Comparison of ENCODE assay signal across 7 cellular contexts in genomic region chr12:124911521-124911920, GRCh38. TPM values are rescaled to one million over a fixed set of nuclear protein-coding genes. Genes with fewer than 3 reads are reported as not detected.
A peak's percentile ranks its signal among the peaks of the same experiment; 100 is the strongest.
DNase-seq lines count a peak whose midpoint lies in the region; ATAC-seq and TF ChIP-seq lines count a peak whose summit lies in the region.
"Not testable (repeated sequence)": the region's sequence is repeated elsewhere in the genome, so short reads cannot be mapped to it uniquely, and the experiment has no call there.

No MANE protein-coding gene starts in this region.

- H3K4me1 ChIP-seq in ES-I3 (ENCODE audit: insufficient read depth, low read length), result not testable (repeated sequence)
- peaks cover 27% of the 10 kb centered on the region for H3K4me1 ChIP-seq in colonic mucosa
- peaks cover 10 to 57% (median 40%) of the 10 kb centered on the region in 12 donors for H3K4me1 ChIP-seq in heart left ventricle
- H3K4me1 ChIP-seq in skeletal muscle tissue (ENCODE audit: control insufficient read depth in 3 of 3, insufficient read depth in 3 of 3, low read length in 3 of 3), result peaks cover 27 to 38% (median 32%) of the 10 kb centered on the region in 3 donors

- 39 to 51% (median 47%) methylated on average over 6 of the region's 6 CpGs for WGBS in heart left ventricle, 4 donors

- peaks cover 42% of the 10 kb centered on the region for H3K36me3 Mint-ChIP-seq in activated naive CD4-positive, alpha-beta T cell treated with anti-CD3 and anti-CD28 coated beads, Interleukin-2, amount 10 ng/mL, durations not matched to agents 7 days and 5 days
- H3K36me3 Mint-ChIP-seq in naive B cell, result peaks cover 27 to 29% of the 10 kb centered on the region in 2 donors

- TF ChIP-seq CTCF in RWPE1 (conservative IDR thresholded peaks at IDR 0.05; ENCODE audit: low read depth); colonic mucosa (IDR thresholded peaks at IDR 0.05); heart left ventricle (IDR thresholded peaks at IDR 0.05): not testable (repeated sequence)

- DNase-seq in RWPE1 (ENCODE audit: low spot score); activated naive CD4-positive, alpha-beta T cell treated with anti-CD3 and anti-CD28 coated beads, Interleukin-2, amount 10 ng/mL, durations not matched to agents 7 days and 5 days; colonic mucosa; heart left ventricle; naive B cell: not testable (repeated sequence)

- peak overlapping the region; percentile 55 for H3K4me3 Mint-ChIP-seq in activated naive CD4-positive, alpha-beta T cell treated with anti-CD3 and anti-CD28 coated beads, Interleukin-2, amount 10 ng/mL, durations not matched to agents 7 days and 5 days
- H3K4me3 Mint-ChIP-seq in naive B cell, result peak overlapping the region in 6 of 8 donors; percentile 29 to 69 (median 62)

- POLR2A ChIA-PET in RWPE1 (lab: Yijun Ruan, JAX; ENCODE audit: low non-redundant PET), result interaction anchor here (0.6 to 0.8 kb wide), 2 partner anchors 204 to 1143 kb away, joined by 3 to 10 read pairs; no protein-coding TSS in a partner anchor

- H3K27me3 Mint-ChIP-seq in activated naive CD4-positive, alpha-beta T cell treated with anti-CD3 and anti-CD28 coated beads, Interleukin-2, amount 10 ng/mL, durations not matched to agents 7 days and 5 days, result peaks cover 12% of the 10 kb centered on the region
- H3K27me3 Mint-ChIP-seq in naive B cell, result peaks cover 0 to 10% (median 3%) of the 10 kb centered on the region in 3 donors

- intact Hi-C loops in colonic mucosa (cut with DNase I), result not testable (repeated sequence)
- intact Hi-C loops in heart left ventricle (cut with DNase I), result loop anchor here in 1 of 10 donors (10.0 kb wide), 1 partner anchor 397 kb away; no protein-coding TSS in a partner anchor

- H3K36me3 ChIP-seq in ES-I3 (ENCODE audit: insufficient read depth, low read length) (peaks cover 16% of the 10 kb centered on the region), heart left ventricle (peaks cover 0 to 40% (median 28%) of the 10 kb centered on the region in 9 donors), skeletal muscle tissue (ENCODE audit: control insufficient read depth in 3 of 3, insufficient read depth in 3 of 3, low read length in 3 of 3) (peaks cover 23% of the 10 kb centered on the region in 3 donors)
- not testable (repeated sequence) for H3K36me3 ChIP-seq in colonic mucosa

- TF ChIP-seq POLR2A in heart left ventricle (IDR thresholded peaks at IDR 0.05), result not testable (repeated sequence)

- ATAC-seq in heart left ventricle; naive B cell (ENCODE audit: low read depth in 2 of 2): not testable (repeated sequence)

- H3K27ac ChIP-seq in RWPE1, result peak overlapping the region; percentile 55
- not testable (repeated sequence) for H3K27ac ChIP-seq in colonic mucosa
- peak overlapping the region in 2 of 12 donors; percentile 31 to 66 for H3K27ac ChIP-seq in heart left ventricle
- peak overlapping the region; percentile 10 for H3K27ac ChIP-seq in skeletal muscle tissue (ENCODE audit: low read depth, low read length)

- H3K9me3 ChIP-seq in ES-I3 (ENCODE audit: control insufficient read depth, insufficient read depth, low read length); colonic mucosa; heart left ventricle; skeletal muscle tissue (ENCODE audit: control insufficient read depth in 3 of 3, low read length in 3 of 3): not testable (repeated sequence)

- peak overlapping the region; percentile 2 for H3K4me3 ChIP-seq in colonic mucosa
- H3K4me3 ChIP-seq in heart left ventricle, result peak overlapping the region in 11 of 12 donors; percentile 1 to 46 (median 36)
- peak overlapping the region; percentile 59 to 71 (median 65) for H3K4me3 ChIP-seq in skeletal muscle tissue (ENCODE audit: low read length in 3 of 3)

- not testable (repeated sequence) for H3K27me3 ChIP-seq in colonic mucosa; heart left ventricle; skeletal muscle tissue (ENCODE audit: control insufficient read depth in 3 of 3, insufficient read depth in 3 of 3, low read length in 3 of 3)

- H3K9me3 Mint-ChIP-seq in activated naive CD4-positive, alpha-beta T cell treated with anti-CD3 and anti-CD28 coated beads, Interleukin-2, amount 10 ng/mL, durations not matched to agents 7 days and 5 days, result not testable (repeated sequence)
- peaks cover 0 to 10% (median 2%) of the 10 kb centered on the region in 7 donors for H3K9me3 Mint-ChIP-seq in naive B cell

- CTCF ChIA-PET in RWPE1 (lab: Yijun Ruan, JAX), result interaction anchor here (1.3 kb wide), 1 partner anchor 28 kb away, joined by 4 read pairs; no protein-coding TSS in a partner anchor
- CTCF ChIA-PET in activated naive CD4-positive, alpha-beta T cell treated with anti-CD3 and anti-CD28 coated beads, Interleukin-2, amount 10 ng/mL, durations not matched to agents 7 days and 5 days (lab: Charles Lee), result interaction anchor here (0.8 to 2.6 kb wide), 3 partner anchors 20 to 28 kb away, joined by 3 to 24 read pairs (median 3); no protein-coding TSS in a partner anchor

- H3K9ac ChIP-seq in ES-I3 (ENCODE audit: low read depth, low read length) (peak overlapping the region; percentile 13; the same call in 1 of the 2 replicates), skeletal muscle tissue (ENCODE audit: low read depth in 1 of 3, low read length in 3 of 3) (peak overlapping the region; percentile 61 to 74 (median 66))
- not testable (repeated sequence) for H3K9ac ChIP-seq in colonic mucosa (ENCODE audit: low read depth in 2 of 2, low read length in 2 of 2)

- H3K4me1 Mint-ChIP-seq in activated naive CD4-positive, alpha-beta T cell treated with anti-CD3 and anti-CD28 coated beads, Interleukin-2, amount 10 ng/mL, durations not matched to agents 7 days and 5 days, result peaks cover 54% of the 10 kb centered on the region
- peaks cover 43 to 62% (median 48%) of the 10 kb centered on the region in 3 donors for H3K4me1 Mint-ChIP-seq in naive B cell

- not testable (repeated sequence) for H3K27ac Mint-ChIP-seq in activated naive CD4-positive, alpha-beta T cell treated with anti-CD3 and anti-CD28 coated beads, Interleukin-2, amount 10 ng/mL, durations not matched to agents 7 days and 5 days
- peak overlapping the region in 5 of 6 donors; percentile 31 to 71 (median 46) for H3K27ac Mint-ChIP-seq in naive B cell

RNA-seq across cellular contexts. Expression of gene UBC, which starts 2.9 kb away (rescaled TPM):
- total RNA-seq in colonic mucosa, result 1,000 to 10,000 TPM in 1 of 2 donors, 100 to 1,000 TPM in 1; 903 to 1,043 TPM
- 1,000 to 10,000 TPM in 8 of 9 donors, 100 to 1,000 TPM in 1; 811 to 2,185 (median 1,239) TPM for total RNA-seq in heart left ventricle
- polyA plus RNA-seq in heart left ventricle, result 1,000 to 10,000 TPM; 1,238 to 1,403 TPM
- 1,000 to 10,000 TPM in 5 of 6 donors, 100 to 1,000 TPM in 1; 741 to 1,939 (median 1,380) TPM for polyA plus RNA-seq in naive B cell (ENCODE audit: low read depth in 6 of 6)
- 1,198 TPM for total RNA-seq in skeletal muscle tissue

RNA-seq across cellular contexts. Expression of gene SCARB1, which starts 47.9 kb away (rescaled TPM):
- total RNA-seq in colonic mucosa (10 to 100 TPM; 44.9 to 83.1 TPM), heart left ventricle (10 to 100 TPM in 8 of 9 donors, 1 to 10 TPM in 1; 6.9 to 21.7 (median 15.2) TPM), skeletal muscle tissue (5.2 TPM)
- polyA plus RNA-seq in heart left ventricle (1 to 10 TPM; 8.3 to 8.8 TPM), naive B cell (ENCODE audit: low read depth in 6 of 6) (10 to 100 TPM in 4 of 6 donors, 1 to 10 TPM in 2; 4.1 to 20.8 (median 12.1) TPM)

Comparison
In these comparisons a context has a peak if more than half of its experiments do, and no peak if none do; other contexts are left out.
1. H3K4me3 ChIP-seq: peak in every context shown above with its lines; median percentile 65 in skeletal muscle tissue; 36 in heart left ventricle; 2 in colonic mucosa.